15 cellular contexts compared by ENCODE assay signal in the genomic region with DNA sequence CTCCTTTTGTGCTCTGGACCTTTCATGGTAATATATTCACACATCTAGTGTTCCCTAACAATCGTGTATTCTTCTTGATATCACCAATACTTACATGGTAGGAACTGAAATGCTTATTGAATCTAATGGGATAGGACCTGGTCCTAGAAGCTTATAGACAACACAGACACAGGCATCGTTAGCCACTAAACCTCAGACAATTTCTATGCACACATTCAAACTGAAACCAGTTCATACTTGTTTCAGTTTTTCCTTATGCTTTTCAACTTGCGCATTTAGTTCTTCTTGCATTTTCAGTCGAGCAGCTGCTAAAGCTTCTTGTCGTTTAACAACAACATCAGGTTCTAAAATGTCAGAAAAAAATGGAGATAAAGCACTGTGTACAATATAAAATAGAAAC. TPM values are rescaled to one million over a fixed set of nuclear protein-coding genes. Genes with fewer than 3 reads are reported as not detected.
DNase-seq lines count a peak whose midpoint lies in the region; ATAC-seq, FAIRE-seq and TF ChIP-seq lines count a peak whose summit lies in the region.
"Had no signal": no experiment of that assay in that cellular context is flagged by ENCODE, and none has a peak within 500 bp of the region (broad histone marks: within the 10 kb centered on the region; RNA-seq: fewer than 3 reads in every experiment).

No MANE protein-coding gene starts in this region.

- TF ChIP-seq CTCF in CD8-positive, alpha-beta T cell (IDR thresholded peaks at IDR 0.05) = no peak
- no peak for TF ChIP-seq CTCF in D721Med (IDR thresholded peaks at IDR 0.05; ENCODE audit: insufficient read depth, missing control alignments)

- FAIRE-seq in D721Med (lab: Jason Lieb, UNC) = no peak
- FAIRE-seq: islet of Langerhans had no signal

- H3K4me1 ChIP-seq in CD8-positive, alpha-beta T cell (ENCODE audit: insufficient read depth, low read length) = peaks cover 16% of the 10 kb centered on the region

- peaks cover 58% of the 10 kb centered on the region for H3K36me3 Mint-ChIP-seq in CD8-positive, alpha-beta T cell

- POLR2A ChIA-PET in CD8-positive, alpha-beta T cell (lab: Charles Lee) = no interaction called here

- no peak overlapping the region for H3K27ac ChIP-seq in CD8-positive, alpha-beta T cell (ENCODE audit: low read depth, low read length)
- H3K27ac ChIP-seq: neural progenitor cell had no signal

- no peak overlapping the region for H3K4me3 Mint-ChIP-seq in CD8-positive, alpha-beta T cell

- H3K4me3 ChIP-seq in CD8-positive, alpha-beta T cell (ENCODE audit: low read depth, low read length) = no peak overlapping the region
- H3K4me3 ChIP-seq: neural progenitor cell had no signal

- CTCF ChIA-PET in CD8-positive, alpha-beta T cell (lab: Charles Lee) = interaction anchor here (1.6 kb wide), 1 partner anchor 186 kb away, joined by 4 read pairs; no protein-coding TSS in a partner anchor

- no peaks in the 10 kb centered on the region for H3K27me3 Mint-ChIP-seq in CD8-positive, alpha-beta T cell (ENCODE audit: low read depth)
- H3K27me3 Mint-ChIP-seq: T-cell had no signal

- H3K4me1 Mint-ChIP-seq in CD8-positive, alpha-beta T cell (ENCODE audit: low read depth) = peaks cover 24% of the 10 kb centered on the region

- peak overlapping the region; percentile 6 for H3K27ac Mint-ChIP-seq in CD8-positive, alpha-beta T cell
- H3K27ac Mint-ChIP-seq: neural progenitor cell had no signal

- H3K27me3 ChIP-seq in CD8-positive, alpha-beta T cell (ENCODE audit: insufficient read depth, low read length) = no peaks in the 10 kb centered on the region
- H3K27me3 ChIP-seq: BE2C, neural progenitor cell had no signal

- peaks cover 47% of the 10 kb centered on the region for H3K36me3 ChIP-seq in CD8-positive, alpha-beta T cell (ENCODE audit: insufficient read depth, low read length)

- H3K9me3 Mint-ChIP-seq in CD8-positive, alpha-beta T cell = no peaks in the 10 kb centered on the region
- H3K9me3 Mint-ChIP-seq: neural progenitor cell, T-cell had no signal

- ATAC-seq in CD8-positive, alpha-beta T cell = no peak
- peak; percentile 40 for ATAC-seq in GM18867 (IDR thresholded peaks at IDR 0.05; ENCODE audit: unreplicated experiment)
- peak; percentile 37 for ATAC-seq in HG02884 (IDR thresholded peaks at IDR 0.05; ENCODE audit: unreplicated experiment)
- no peak for ATAC-seq in HG03571 (IDR thresholded peaks at IDR 0.05; ENCODE audit: unreplicated experiment)
- ATAC-seq in GM18861 (IDR thresholded peaks at IDR 0.05; ENCODE audit: unreplicated experiment) = no peak
- ATAC-seq: T-cell had no signal

- H3K9me3 ChIP-seq in CD8-positive, alpha-beta T cell (ENCODE audit: low read length) = no peaks in the 10 kb centered on the region
- H3K9me3 ChIP-seq: BE2C had no signal

- intact Hi-C loops in CD8-positive, alpha-beta T cell (cut with DNase I, micrococcal nuclease) = loop anchor here (5.0 to 10.0 kb wide), 2 partner anchors 673 to 920 kb away; a partner anchor contains a TSS

- no peak for DNase-seq in CD8-positive, alpha-beta T cell
- peak; percentile 18 for DNase-seq in activated CD8-positive, alpha-beta memory T cell treated with anti-CD3 and anti-CD28 coated beads, Interleukin-2, amount 50 U/mL, for 48 hours
- DNase-seq in NCI-H128 (lab: John Stamatoyannopoulos, UW; ENCODE audit: unreplicated experiment) (no peak), D721Med (ENCODE audit: insufficient read length, low spot score) (no peak)
- DNase-seq: BE2C; H7; NCI-H146; stimulated activated CD4-positive, alpha-beta T cell treated with anti-CD3 and anti-CD28 coated beads, Interleukin-12 subunit alpha, Interleukin-12 subunit beta, amount 100 ng/mL, for 4 hours; T-cell had no signal

RNA-seq across cellular contexts. Expression of a gene that starts 2.3 kb away (rescaled TPM):
- 10 to 100 TPM; 46.0 to 50.4 TPM for total RNA-seq in CD8-positive, alpha-beta T cell

RNA-seq across cellular contexts. Expression of a gene that starts 20.0 kb away (rescaled TPM):
- 100 to 1,000 TPM; 228 to 247 TPM for total RNA-seq in CD8-positive, alpha-beta T cell

RNA-seq across cellular contexts. Expression of a gene that starts 23.2 kb away (rescaled TPM):
- total RNA-seq in CD8-positive, alpha-beta T cell = 10 to 100 TPM; 15.4 to 15.6 TPM

Comparison
In these comparisons a context has a peak if more than half of its experiments do, and no peak if none do; other contexts are left out.
1. ATAC-seq: peak in GM18867 (single experiment) and HG02884 (single experiment); none in CD8-positive, alpha-beta T cell (single experiment), HG03571 (single experiment) and GM18861 (single experiment).